Comparison of ENCODE assay signal across 6 cellular contexts in genomic region chr9:137300607-137301085, GRCh38. TPM values are rescaled to one million over a fixed set of nuclear protein-coding genes. Genes with fewer than 3 reads are reported as not detected.
A peak's percentile ranks its signal among the peaks of the same experiment; 100 is the strongest.
DNase-seq lines count a peak whose midpoint lies in the region; ATAC-seq and TF ChIP-seq lines count a peak whose summit lies in the region.

No MANE protein-coding gene starts in this region.

- H3K27me3 Mint-ChIP-seq in brain (peaks cover 7% of the 10 kb centered on the region), nephron (ENCODE audit: low read depth) (peaks cover 30% of the 10 kb centered on the region)

- H3K36me3 Mint-ChIP-seq in brain (no peaks in the 10 kb centered on the region), nephron (ENCODE audit: low read depth) (no peaks in the 10 kb centered on the region)

- H3K4me1 Mint-ChIP-seq in brain (peaks cover 56% of the 10 kb centered on the region), nephron (peaks cover 22% of the 10 kb centered on the region)

- no peak for ATAC-seq in HG02759 (IDR thresholded peaks at IDR 0.05; ENCODE audit: unreplicated experiment)

- H3K9me3 Mint-ChIP-seq in brain (no peaks in the 10 kb centered on the region), nephron (no peaks in the 10 kb centered on the region)

- H3K4me3 ChIP-seq in HL-60 (replicated peaks; ENCODE audit: insufficient read depth, low read length): peak overlapping the region; percentile 12

- H3K27me3 ChIP-seq in HL-60 (ENCODE audit: insufficient read depth, poor library complexity, severe bottlenecking): peaks cover 25% of the 10 kb centered on the region

- peak overlapping the region; percentile 91 to 100 (median 98) for H3K4me3 Mint-ChIP-seq in brain
- H3K4me3 Mint-ChIP-seq in nephron: peak overlapping the region; percentile 89 to 97 (median 96)

- H3K27ac Mint-ChIP-seq in brain (peak overlapping the region; percentile 83 to 100 (median 93)), nephron (peak overlapping the region; percentile 64 to 96 (median 83))

- DNase-seq in HL-60 (ENCODE audit: low read depth in 1 of 2, low spot score in 1 of 2) (no peak), hippocampal formation (lab: John Stamatoyannopoulos, UW) (no peak), hepatic stellate cell (ENCODE audit: low spot score) (no peak)

- TF ChIP-seq CTCF in HL-60 (IDR thresholded peaks at IDR 0.05; ENCODE audit: insufficient read depth, low read length): no peak
- no peak for TF ChIP-seq CTCF in brain (conservative IDR thresholded peaks at IDR 0.05)
- TF ChIP-seq CTCF in nephron (IDR thresholded peaks at IDR 0.05; ENCODE audit: unreplicated experiment in 3 of 3): no peak

- no peak overlapping the region for H3K27ac ChIP-seq in HL-60 (replicated peaks)

RNA-seq across cellular contexts. Expression of gene NRARP, which starts 1.4 kb away (rescaled TPM):
- polyA plus RNA-seq in brain (ENCODE audit: insufficient read depth, low read depth, low replicate concordance): 3.9 TPM

RNA-seq across cellular contexts. Expression of gene TOR4A, which starts 23.1 kb away (rescaled TPM):
- 1.9 TPM for polyA plus RNA-seq in brain (ENCODE audit: insufficient read depth, low read depth, low replicate concordance)

RNA-seq across cellular contexts. Expression of gene NELFB, which starts 45.5 kb away (rescaled TPM):
- polyA plus RNA-seq in brain (ENCODE audit: insufficient read depth, low read depth, low replicate concordance): 89.9 TPM

RNA-seq across cellular contexts. Expression of gene STPG3, which starts 49.6 kb away (rescaled TPM):
- polyA plus RNA-seq in brain (ENCODE audit: insufficient read depth, low read depth, low replicate concordance): not detected

RNA-seq across cellular contexts. Expression of gene TUBB4B, which starts 59.6 kb away (rescaled TPM):
- polyA plus RNA-seq in brain (ENCODE audit: insufficient read depth, low read depth, low replicate concordance): 1,134 TPM
